8 cellular contexts compared by ENCODE assay signal in genomic region chr9:114386886-114387677, GRCh38. TPM values are rescaled to one million over a fixed set of nuclear protein-coding genes. Genes with fewer than 3 reads are reported as not detected.
DNase-seq lines count a peak whose midpoint lies in the region; ATAC-seq and TF ChIP-seq lines count a peak whose summit lies in the region.

No MANE protein-coding gene starts in this region.

- TF ChIP-seq CTCF in colonic mucosa (IDR thresholded peaks at IDR 0.05), result no peak

- peaks cover 16% of the 10 kb centered on the region for H3K36me3 ChIP-seq in CD4-positive, CD25-positive, alpha-beta regulatory T cell (ENCODE audit: control insufficient read depth, insufficient read depth, low read length)
- no peaks in the 10 kb centered on the region for H3K36me3 ChIP-seq in colonic mucosa
- no peaks in the 10 kb centered on the region for H3K36me3 ChIP-seq in muscle layer of colon (ENCODE audit: insufficient read depth, low read length)

- H3K27me3 Mint-ChIP-seq in CD4-positive, CD25-positive, alpha-beta regulatory T cell, result no peaks in the 10 kb centered on the region

- H3K9me3 ChIP-seq in CD4-positive, CD25-positive, alpha-beta regulatory T cell (ENCODE audit: control insufficient read depth in 2 of 2, low read length in 2 of 2), result no peaks in the 10 kb centered on the region
- H3K9me3 ChIP-seq in colonic mucosa (no peaks in the 10 kb centered on the region), muscle layer of colon (ENCODE audit: low read length) (no peaks in the 10 kb centered on the region)

- peaks cover 11 to 74% (median 54%) of the 10 kb centered on the region in 4 donors for H3K4me1 Mint-ChIP-seq in CD4-positive, CD25-positive, alpha-beta regulatory T cell

- H3K9ac ChIP-seq in colonic mucosa (ENCODE audit: low read depth in 2 of 2, low read length in 2 of 2) (peak overlapping the region; percentile 64 to 88), muscle layer of colon (ENCODE audit: low read length) (peak overlapping the region; percentile 89)

- peak overlapping the region; percentile 98 for H3K4me3 ChIP-seq in CD4-positive, CD25-positive, alpha-beta regulatory T cell (ENCODE audit: low read depth, low read length)
- peak overlapping the region; percentile 49 for H3K4me3 ChIP-seq in colonic mucosa
- H3K4me3 ChIP-seq in muscle layer of colon (ENCODE audit: low read depth in 1 of 2, low read length in 2 of 2), result peak overlapping the region; percentile 39 to 77

- peak overlapping the region; percentile 96 to 100 (median 97) for H3K27ac Mint-ChIP-seq in CD4-positive, CD25-positive, alpha-beta regulatory T cell

- peak in 1 of 3 donors; percentile 58 for DNase-seq in CD4-positive, CD25-positive, alpha-beta regulatory T cell
- DNase-seq in NAMALWA (ENCODE audit: low spot score), result peak; percentile 63
- peak; percentile 76 for DNase-seq in colonic mucosa
- DNase-seq in cerebellar nuclear complex (lab: John Stamatoyannopoulos, UW), result no peak
- no peak for DNase-seq in NCI-H128 (lab: John Stamatoyannopoulos, UW; ENCODE audit: unreplicated experiment)
- DNase-seq in stimulated activated CD4-positive, alpha-beta T cell treated with anti-CD3 and anti-CD28 coated beads, Interleukin-4, amount 100 ng/mL, for 1 hour, result no peak

- no peaks in the 10 kb centered on the region for H3K27me3 ChIP-seq in CD4-positive, CD25-positive, alpha-beta regulatory T cell (ENCODE audit: control insufficient read depth, insufficient read depth, low read length)
- H3K27me3 ChIP-seq in colonic mucosa, result no peaks in the 10 kb centered on the region
- no peaks in the 10 kb centered on the region for H3K27me3 ChIP-seq in muscle layer of colon (ENCODE audit: control insufficient read depth in 1 of 2, insufficient read depth in 2 of 2, low read length in 2 of 2)

- peaks cover 0 to 2% (median 0%) of the 10 kb centered on the region in 7 donors for H3K9me3 Mint-ChIP-seq in CD4-positive, CD25-positive, alpha-beta regulatory T cell

- no peak for ATAC-seq in CD4-positive, CD25-positive, alpha-beta regulatory T cell (ENCODE audit: low read depth in 2 of 2)
- ATAC-seq in GM18861 (IDR thresholded peaks at IDR 0.05; ENCODE audit: unreplicated experiment), result no peak

- intact Hi-C loops in colonic mucosa (cut with DNase I), result no loop called here

- peaks cover 80% of the 10 kb centered on the region for H3K4me1 ChIP-seq in CD4-positive, CD25-positive, alpha-beta regulatory T cell (ENCODE audit: control insufficient read depth, insufficient read depth, low read length, poor library complexity, severe bottlenecking)
- H3K4me1 ChIP-seq in colonic mucosa (peaks cover 16% of the 10 kb centered on the region), muscle layer of colon (ENCODE audit: insufficient read depth, low read length) (peaks cover 54% of the 10 kb centered on the region)

- H3K27ac ChIP-seq in CD4-positive, CD25-positive, alpha-beta regulatory T cell (ENCODE audit: insufficient read depth, low read length, poor library complexity, severe bottlenecking), result peak overlapping the region; percentile 98
- H3K27ac ChIP-seq in colonic mucosa (peak overlapping the region; percentile 90), muscle layer of colon (ENCODE audit: low read depth, low read length) (peak overlapping the region; percentile 78)

- H3K36me3 Mint-ChIP-seq in CD4-positive, CD25-positive, alpha-beta regulatory T cell, result peaks cover 40% of the 10 kb centered on the region

- H3K4me3 Mint-ChIP-seq in CD4-positive, CD25-positive, alpha-beta regulatory T cell, result peak overlapping the region; percentile 93 to 99 (median 97)

RNA-seq across cellular contexts. Expression of gene AKNA, which starts 0.7 kb away (rescaled TPM):
- total RNA-seq in CD4-positive, CD25-positive, alpha-beta regulatory T cell, result 381 TPM
- 10 to 100 TPM; 11.9 to 16.6 (median 14.5) TPM for polyA plus RNA-seq in CD4-positive, CD25-positive, alpha-beta regulatory T cell
- total RNA-seq in colonic mucosa, result 10 to 100 TPM; 26.9 to 44.9 TPM

RNA-seq across cellular contexts. Expression of gene ORM2, which starts 57.4 kb away (rescaled TPM):
- total RNA-seq in CD4-positive, CD25-positive, alpha-beta regulatory T cell, result not detected
- polyA plus RNA-seq in CD4-positive, CD25-positive, alpha-beta regulatory T cell, result not detected
- total RNA-seq in colonic mucosa, result 1 to 10 TPM in 1 of 2 donors, not detected in 1; 2.4 TPM

Comparison
In these comparisons a context has a peak if more than half of its experiments do, and no peak if none do; other contexts are left out.
1. DNase-seq: peak in NAMALWA (single experiment) and colonic mucosa (single experiment); none in cerebellar nuclear complex (0 of 2), NCI-H128 (single experiment) and stimulated activated CD4-positive, alpha-beta T cell treated with anti-CD3 and anti-CD28 coated beads, Interleukin-4, amount 100 ng/mL, for 1 hour (single experiment).
2. Peak in every context shown above with its lines, with median percentiles within 50 percentile points of each other: H3K27ac ChIP-seq and H3K4me3 ChIP-seq.